ENCODE assay signal across 1 cellular context in the genomic region with DNA sequence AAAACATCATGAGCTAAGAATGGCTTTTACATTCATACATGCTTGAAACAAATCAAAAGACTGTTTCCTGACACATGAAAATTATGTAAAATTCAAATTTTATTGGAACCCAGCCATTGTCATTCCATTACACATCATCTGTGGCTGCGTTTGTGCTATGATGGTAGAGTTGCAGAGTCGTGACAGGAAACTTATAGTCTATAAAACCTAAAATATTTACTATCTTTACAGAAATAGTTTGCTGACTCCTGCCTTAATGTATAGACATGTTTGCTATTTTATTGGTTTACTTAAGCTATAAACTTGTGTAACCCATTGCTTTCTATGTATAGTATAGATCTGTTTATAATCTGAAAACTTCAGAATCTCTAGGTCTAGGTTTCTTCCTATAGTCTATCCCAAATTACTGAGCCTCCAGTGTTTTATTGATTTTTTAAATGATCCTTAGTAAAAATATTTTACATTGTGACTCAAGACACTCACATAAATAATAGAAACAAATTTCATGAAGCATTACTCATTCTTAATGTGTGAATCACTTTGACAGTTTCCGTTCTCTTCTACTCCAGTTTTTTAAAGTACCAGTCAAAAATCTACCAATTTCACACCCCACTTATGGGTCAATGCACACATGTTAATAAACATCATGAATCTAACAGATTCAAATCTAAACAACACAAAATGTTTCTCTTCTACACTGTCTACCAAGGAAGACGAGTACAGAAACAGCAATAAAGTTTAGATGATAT.
TF ChIP-seq lines count a peak whose summit lies in the region.

No MANE protein-coding gene starts in this region.

TF ChIP-seq in IMR-90, 13 proteins besides CTCF, POLR2A, EP300 and RAD21:
- TF ChIP-seq FOS (IDR thresholded peaks at IDR 0.05; ENCODE audit: low read depth, low read length) (no peak), RCOR1 (IDR thresholded peaks at IDR 0.05; ENCODE audit: insufficient replicate concordance, low read length) (no peak), CHD1 (IDR thresholded peaks at IDR 0.05; ENCODE audit: low read depth, low read length) (no peak), MAZ (IDR thresholded peaks at IDR 0.05; ENCODE audit: borderline replicate concordance, low read depth, low read length) (no peak), MXI1 (IDR thresholded peaks at IDR 0.05; ENCODE audit: borderline replicate concordance, low read depth, low read length) (no peak), BHLHE40 (IDR thresholded peaks at IDR 0.05; ENCODE audit: low read depth, low read length) (no peak), NFE2L2 (IDR thresholded peaks at IDR 0.05; ENCODE audit: low read depth, low read length) (no peak), RFX5 (IDR thresholded peaks at IDR 0.05; ENCODE audit: low read depth, low read length) (no peak), USF2 (IDR thresholded peaks at IDR 0.05; ENCODE audit: low read depth, low read length) (no peak), CEBPB (IDR thresholded peaks at IDR 0.05; ENCODE audit: low read depth, low read length) (no peak), ELK1 (IDR thresholded peaks at IDR 0.05; ENCODE audit: borderline replicate concordance, low read depth, low read length) (no peak), SMC3 (IDR thresholded peaks at IDR 0.05; ENCODE audit: low read depth, low read length) (no peak), MAFK (IDR thresholded peaks at IDR 0.05; ENCODE audit: low read depth, low read length) (no peak)
